Comparison of ENCODE assay signal across 9 cellular contexts in genomic region chr4:159010563-159011260, GRCh38.
A peak's percentile ranks its signal among the peaks of the same experiment; 100 is the strongest.
DNase-seq lines count a peak whose midpoint lies in the region; ATAC-seq and TF ChIP-seq lines count a peak whose summit lies in the region.
"Had no signal": no experiment of that assay in that cellular context is flagged by ENCODE, and none has a peak within 500 bp of the region (broad histone marks: within the 10 kb centered on the region; RNA-seq: fewer than 3 reads in every experiment).

No MANE protein-coding gene starts in this region.

- H3K9me2 ChIP-seq in OCI-LY7 (ENCODE audit: insufficient read depth, low read length): no peaks in the 10 kb centered on the region

- no peaks in the 10 kb centered on the region for H3K36me3 ChIP-seq in heart right ventricle
- no peaks in the 10 kb centered on the region for H3K36me3 ChIP-seq in skeletal muscle satellite cell (ENCODE audit: insufficient read depth, low read length)
- no peaks in the 10 kb centered on the region for H3K36me3 ChIP-seq in OCI-LY7 (ENCODE audit: insufficient read depth, low read length)
- no peaks in the 10 kb centered on the region for H3K36me3 ChIP-seq in SJCRH30

- H3K27ac ChIP-seq in RWPE1: no peak overlapping the region
- H3K27ac ChIP-seq in heart right ventricle: peak overlapping the region in 4 of 10 donors; percentile 4 to 29 (median 6)
- no peak overlapping the region for H3K27ac ChIP-seq in OCI-LY7 (ENCODE audit: low read depth, low read length, poor library complexity, severe bottlenecking)
- H3K27ac ChIP-seq in SJCRH30: no peak overlapping the region

- no peak overlapping the region for H3K9ac ChIP-seq in skeletal muscle satellite cell (ENCODE audit: low read depth, low read length)

- TF ChIP-seq CTCF in RWPE1 (conservative IDR thresholded peaks at IDR 0.05; ENCODE audit: low read depth) (no peak), heart right ventricle (IDR thresholded peaks at IDR 0.05) (no peak), OCI-LY7 (conservative IDR thresholded peaks at IDR 0.05; ENCODE audit: low read length) (no peak)

- no peaks in the 10 kb centered on the region for H4K20me1 ChIP-seq in OCI-LY7 (ENCODE audit: insufficient read depth, low read length)

- no peak overlapping the region; the same call in 1 of the 2 replicates for H2AFZ ChIP-seq in OCI-LY7 (ENCODE audit: low read length)

- DNase-seq in RWPE1 (ENCODE audit: low spot score): peak; percentile 34
- DNase-seq in heart right ventricle: peak; percentile 58 to 64
- no peak for DNase-seq in SW480 (ENCODE audit: low spot score)
- DNase-seq in GF-D8 (lab: John Stamatoyannopoulos, UW): no peak
- no peak for DNase-seq in OCI-LY7 (ENCODE audit: low spot score)
- DNase-seq in SJCRH30: no peak

- H3K4me2 ChIP-seq in skeletal muscle satellite cell (ENCODE audit: low read length) (peak overlapping the region; percentile 45), OCI-LY7 (ENCODE audit: low read length) (no peak overlapping the region)

- H3K27me3 ChIP-seq in heart right ventricle (no peaks in the 10 kb centered on the region), skeletal muscle satellite cell (ENCODE audit: control insufficient read depth, insufficient read depth, low read length) (no peaks in the 10 kb centered on the region), SJCRH30 (no peaks in the 10 kb centered on the region)

- H3K79me2 ChIP-seq in OCI-LY7 (ENCODE audit: insufficient read depth, low read depth, low read length): no peaks in the 10 kb centered on the region

- intact Hi-C loops in heart right ventricle (cut with DNase I) (loop anchor here in 1 of 10 donors (10.0 kb wide), 1 partner anchor 164 kb away; no protein-coding TSS in a partner anchor), OCI-LY7 (cut with micrococcal nuclease; ENCODE audit: unreplicated experiment) (no loop called here)

- ATAC-seq in GM19468 (IDR thresholded peaks at IDR 0.05; ENCODE audit: extremely low read depth, unreplicated experiment) (peak; percentile 23), heart right ventricle (peak; percentile 86 to 98 (median 96))
- ATAC-seq: Panc1 had no signal

- BruUV-seq in OCI-LY7 (replicated peaks; lab: Mats Ljungman, UMichigan): no TSS peak

- 17 to 25% methylated on average over 5 of the region's 5 CpGs for WGBS in heart right ventricle, 2 donors

- CTCF ChIA-PET in RWPE1 (lab: Yijun Ruan, JAX) (interaction anchor here (0.5 to 0.7 kb wide), 2 partner anchors 259 to 459 kb away, joined by 3 read pairs; no protein-coding TSS in a partner anchor), OCI-LY7 (lab: Charles Lee; ENCODE audit: unreplicated experiment) (no interaction called here)

- H3K4me3 ChIP-seq in heart right ventricle (peak overlapping the region in 1 of 10 donors; percentile 16), skeletal muscle satellite cell (ENCODE audit: low read length) (no peak overlapping the region), OCI-LY7 (ENCODE audit: low read depth, low read length, poor library complexity, severe bottlenecking) (no peak overlapping the region), SJCRH30 (no peak overlapping the region)

- H3K4me1 ChIP-seq in heart right ventricle: peaks cover 2 to 18% (median 13%) of the 10 kb centered on the region in 9 donors
- peaks cover 18% of the 10 kb centered on the region for H3K4me1 ChIP-seq in skeletal muscle satellite cell (ENCODE audit: control insufficient read depth, insufficient read depth, low read length)
- H3K4me1 ChIP-seq in OCI-LY7 (ENCODE audit: insufficient read depth, low read length, poor library complexity, severe bottlenecking): no peaks in the 10 kb centered on the region
- no peaks in the 10 kb centered on the region for H3K4me1 ChIP-seq in SJCRH30

- H3K9me3 ChIP-seq in heart right ventricle (no peaks in the 10 kb centered on the region), skeletal muscle satellite cell (replicated peaks; ENCODE audit: low read length) (no peaks in the 10 kb centered on the region), OCI-LY7 (ENCODE audit: low read length) (no peaks in the 10 kb centered on the region), SJCRH30 (replicated peaks) (no peaks in the 10 kb centered on the region)

- POLR2A ChIA-PET in RWPE1 (lab: Yijun Ruan, JAX; ENCODE audit: low non-redundant PET): no interaction called here
- POLR2A ChIA-PET in OCI-LY7 (lab: Charles Lee): interaction anchor here (0.7 to 1.1 kb wide), 2 partner anchors 129 to 220 kb away, joined by 3 read pairs; no protein-coding TSS in a partner anchor

Comparison
In these comparisons a context has a peak if more than half of its experiments do, and no peak if none do; other contexts are left out.
1. DNase-seq: peak in RWPE1 (single experiment) and heart right ventricle (2 of 2); none in SW480 (single experiment), GF-D8 (single experiment), OCI-LY7 (single experiment) and SJCRH30 (0 of 2).